11 cellular contexts compared by ENCODE assay signal in genomic region chr1:78619029-78619428, GRCh38. TPM values are rescaled to one million over a fixed set of nuclear protein-coding genes. Genes with fewer than 3 reads are reported as not detected.
DNase-seq lines count a peak whose midpoint lies in the region; ATAC-seq, FAIRE-seq and TF ChIP-seq lines count a peak whose summit lies in the region.
"Had no signal": no experiment of that assay in that cellular context is flagged by ENCODE, and none has a peak within 500 bp of the region (broad histone marks: within the 10 kb centered on the region; RNA-seq: fewer than 3 reads in every experiment).

No MANE protein-coding gene starts in this region.

- H3K4me3 ChIP-seq in Peyer's patch (peak overlapping the region in 1 of 4 donors; percentile 35), endothelial cell of umbilical vein (replicated peaks in 1 of 3; ENCODE audit: insufficient read depth in 1 of 3, low read depth in 1 of 3, low read length in 3 of 3) (no peak overlapping the region), skeletal muscle satellite cell (ENCODE audit: low read length) (peak overlapping the region; percentile 69)

- BruUV-seq in endothelial cell of umbilical vein (replicated peaks; lab: Mats Ljungman, UMichigan), result no TSS peak

- H2AFZ ChIP-seq in endothelial cell of umbilical vein (ENCODE audit: low read depth, low read length), result peak overlapping the region; percentile 84

- H3K9me1 ChIP-seq in endothelial cell of umbilical vein (replicated peaks; ENCODE audit: control insufficient read depth, extremely low read depth, insufficient read depth, low read length), result no peaks in the 10 kb centered on the region

- no peak for TF ChIP-seq CTCF in Peyer's patch (IDR thresholded peaks at IDR 0.05)
- no peak for TF ChIP-seq CTCF in endothelial cell of umbilical vein (IDR thresholded peaks at IDR 0.05; ENCODE audit: extremely low read depth in 1 of 2, insufficient read depth in 1 of 2, low read depth in 1 of 2, low read length in 2 of 2)

- POLR2A ChIA-PET in endothelial cell of umbilical vein (lab: Charles Lee), result no interaction called here

- no peaks in the 10 kb centered on the region for H3K9me3 ChIP-seq in Peyer's patch
- H3K9me3 ChIP-seq in endothelial cell of umbilical vein (replicated peaks; ENCODE audit: control insufficient read depth, insufficient read depth, low read length), result no peaks in the 10 kb centered on the region
- no peaks in the 10 kb centered on the region for H3K9me3 ChIP-seq in skeletal muscle satellite cell (replicated peaks; ENCODE audit: low read length)

- H3K27ac ChIP-seq in Peyer's patch, result peak overlapping the region; percentile 33 to 68 (median 59)
- H3K27ac ChIP-seq in endothelial cell of umbilical vein (ENCODE audit: insufficient read depth, low read depth, low read length), result no peak overlapping the region
- H3K27ac ChIP-seq: 22Rv1 had no signal

- H3K4me1 ChIP-seq in Peyer's patch (peaks cover 0 to 6% (median 4%) of the 10 kb centered on the region in 4 donors), endothelial cell of umbilical vein (ENCODE audit: control insufficient read depth, extremely low read depth, insufficient read depth, low read length) (peaks cover 18% of the 10 kb centered on the region), skeletal muscle satellite cell (ENCODE audit: control insufficient read depth, insufficient read depth, low read length) (peaks cover 22% of the 10 kb centered on the region)

- dilution Hi-C loops in endothelial cell of umbilical vein (cut with MboI; ENCODE audit: extremely low pct_ligation_motif_present, low sequenced_read_pairs), result no loop called here

- intact Hi-C loops in endothelial cell of umbilical vein (cut with micrococcal nuclease), result loop anchor here (5.0 kb wide), 2 partner anchors 213 to 733 kb away; no protein-coding TSS in a partner anchor

- CTCF ChIA-PET in endothelial cell of umbilical vein (lab: Charles Lee), result interaction anchor here (1.0 to 4.6 kb wide), 2 partner anchors 57 to 59 kb away, joined by 4 to 25 read pairs; no protein-coding TSS in a partner anchor

- TF ChIP-seq POLR2A in Peyer's patch (IDR thresholded peaks at IDR 0.05), result no peak
- TF ChIP-seq POLR2A in endothelial cell of umbilical vein (IDR thresholded peaks at IDR 0.05; ENCODE audit: low read depth, low read length), result no peak

- peak overlapping the region; percentile 79 for H3K4me2 ChIP-seq in endothelial cell of umbilical vein (ENCODE audit: insufficient read depth, low read length)
- peak overlapping the region; percentile 91 for H3K4me2 ChIP-seq in skeletal muscle satellite cell (ENCODE audit: low read length)

- no peak for FAIRE-seq in endothelial cell of umbilical vein (lab: Jason Lieb, UNC)

- H3K9ac ChIP-seq in endothelial cell of umbilical vein (replicated peaks; ENCODE audit: extremely low read depth, insufficient read depth, low read length) (no peak overlapping the region), skeletal muscle satellite cell (ENCODE audit: low read depth, low read length) (peak overlapping the region; percentile 79)

- H3K27me3 ChIP-seq in Peyer's patch (no peaks in the 10 kb centered on the region), endothelial cell of umbilical vein (ENCODE audit: control insufficient read depth in 2 of 2, insufficient read depth in 2 of 2, low read length in 2 of 2) (no peaks in the 10 kb centered on the region), skeletal muscle satellite cell (ENCODE audit: control insufficient read depth, insufficient read depth, low read length) (no peaks in the 10 kb centered on the region)

- no peaks in the 10 kb centered on the region for H4K20me1 ChIP-seq in endothelial cell of umbilical vein (replicated peaks; ENCODE audit: control insufficient read depth, extremely low read depth, insufficient read depth, low read length)

- H3K79me2 ChIP-seq in endothelial cell of umbilical vein (ENCODE audit: control insufficient read depth, insufficient read depth, low read length), result no peaks in the 10 kb centered on the region

- no peak for ATAC-seq in HG03095 (IDR thresholded peaks at IDR 0.05; ENCODE audit: unreplicated experiment)

- DNase-seq in DMS 273 (lab: John Stamatoyannopoulos, UW; ENCODE audit: unreplicated experiment) (peak; percentile 49), DMS 273 treated with DMSO at 0.1 percent for 48 hours (lab: John Stamatoyannopoulos, UW) (no peak), Peyer's patch (no peak), endothelial cell of umbilical vein (ENCODE audit: low read depth, low spot score) (peak; percentile 10), amygdala (lab: John Stamatoyannopoulos, UW) (no peak), cerebellar nuclear complex (lab: John Stamatoyannopoulos, UW) (no peak)
- DNase-seq: MV-4-11; stimulated activated CD4-positive, alpha-beta T cell treated with anti-CD3 and anti-CD28 coated beads, Interleukin-4, amount 100 ng/mL, for 24 hours had no signal

- H3K36me3 ChIP-seq in Peyer's patch (no peaks in the 10 kb centered on the region), endothelial cell of umbilical vein (ENCODE audit: control insufficient read depth in 2 of 2, extremely low read depth in 1 of 2, insufficient read depth in 2 of 2, low read length in 2 of 2) (no peaks in the 10 kb centered on the region), skeletal muscle satellite cell (ENCODE audit: insufficient read depth, low read length) (no peaks in the 10 kb centered on the region)

TF ChIP-seq in endothelial cell of umbilical vein, 7 proteins besides CTCF, POLR2A, EP300 and RAD21:
- no peak for TF ChIP-seq MYC (IDR thresholded peaks at IDR 0.05; ENCODE audit: low read depth, low read length)
- TF ChIP-seq POLR2AphosphoS5 (IDR thresholded peaks at IDR 0.05; ENCODE audit: insufficient read depth, low read depth, low read length), result no peak

RNA-seq across cellular contexts. Expression of gene IFI44L, which starts 1.2 kb away (rescaled TPM):
- total RNA-seq in Peyer's patch (10 to 100 TPM in 1 of 4 donors, 1 to 10 TPM in 2, under 1 TPM in 1; 0.38 to 11.6 (median 2.9) TPM), endothelial cell of umbilical vein (1.5 and 2.8 TPM in 2 replicates)
- 1.9 and 2.9 TPM in 2 replicates for polyA plus RNA-seq in endothelial cell of umbilical vein
- polyA plus RNA-seq in endothelial cell of umbilical vein (2011; cell fraction: cytosol; rRNA removed), result 1.9 TPM in 2 replicates
- 8.1 TPM in 2 replicates for polyA plus RNA-seq in endothelial cell of umbilical vein (2011; cell fraction: nucleus; rRNA removed)
- polyA plus RNA-seq in endothelial cell of umbilical vein (2012), result 3.5 and 4.2 TPM in 2 replicates
- 6.2 and 7.1 TPM in 2 replicates for polyA minus RNA-seq in endothelial cell of umbilical vein
- polyA minus RNA-seq in endothelial cell of umbilical vein (2011; cell fraction: cytosol; rRNA and poly(A)+ RNA removed), result 1.0 TPM
- polyA minus RNA-seq in endothelial cell of umbilical vein (2011; cell fraction: nucleus; rRNA and poly(A)+ RNA removed), result 9.0 and 14.1 TPM in 2 replicates
- 127 and 222 TPM in 2 replicates for total RNA-seq in skeletal muscle satellite cell (2012; rRNA removed)

RNA-seq across cellular contexts. Expression of gene IFI44, which starts 30.6 kb away (rescaled TPM):
- total RNA-seq in Peyer's patch (10 to 100 TPM in 3 of 4 donors, 1 to 10 TPM in 1; 3.9 to 67.7 (median 12.4) TPM), endothelial cell of umbilical vein (9.6 and 11.8 TPM in 2 replicates)
- polyA plus RNA-seq in endothelial cell of umbilical vein, result 10.1 and 12.3 TPM in 2 replicates
- polyA plus RNA-seq in endothelial cell of umbilical vein (2011; cell fraction: cytosol; rRNA removed), result 14.2 and 16.1 TPM in 2 replicates
- 45.8 and 48.3 TPM in 2 replicates for polyA plus RNA-seq in endothelial cell of umbilical vein (2011; cell fraction: nucleus; rRNA removed)
- polyA plus RNA-seq in endothelial cell of umbilical vein (2012), result 17.1 and 29.7 TPM in 2 replicates
- polyA minus RNA-seq in endothelial cell of umbilical vein, result 20.1 and 21.7 TPM in 2 replicates
- polyA minus RNA-seq in endothelial cell of umbilical vein (2011; cell fraction: cytosol; rRNA and poly(A)+ RNA removed), result 0.92 TPM
- 24.0 and 30.1 TPM in 2 replicates for polyA minus RNA-seq in endothelial cell of umbilical vein (2011; cell fraction: nucleus; rRNA and poly(A)+ RNA removed)
- total RNA-seq in skeletal muscle satellite cell (2012; rRNA removed), result 30.7 and 46.1 TPM in 2 replicates

Comparison
In these comparisons a context has a peak if more than half of its experiments do, and no peak if none do; other contexts are left out.
1. DNase-seq: peak in DMS 273 (single experiment) and endothelial cell of umbilical vein (single experiment); none in DMS 273 treated with DMSO at 0.1 percent for 48 hours (single experiment), Peyer's patch (0 of 3), amygdala (0 of 56) and cerebellar nuclear complex (0 of 2).